In the genomic region with DNA sequence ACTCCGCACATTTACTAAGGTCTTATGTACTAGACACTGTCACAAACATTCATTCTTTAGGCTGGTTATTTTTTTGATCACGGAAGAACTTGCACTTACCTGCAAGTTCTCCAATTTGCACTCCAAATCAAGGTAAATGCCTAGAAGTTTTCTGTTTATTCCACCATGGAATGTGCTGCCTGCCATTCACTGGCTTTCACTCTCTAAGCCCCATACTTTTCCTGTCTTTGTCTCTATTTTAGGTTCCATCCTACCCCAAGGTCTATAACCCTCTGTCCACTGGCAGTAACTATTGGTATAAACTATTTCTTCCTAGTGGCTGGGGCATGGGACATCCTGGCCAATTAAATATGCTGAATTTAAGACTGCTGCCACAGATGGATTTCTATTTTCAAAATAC, we compare ENCODE assay signal across 19 cellular contexts. TPM values are rescaled to one million over a fixed set of nuclear protein-coding genes. Genes with fewer than 3 reads are reported as not detected.
DNase-seq lines count a peak whose midpoint lies in the region; ATAC-seq and TF ChIP-seq lines count a peak whose summit lies in the region.
"Had no signal": no experiment of that assay in that cellular context is flagged by ENCODE, and none has a peak within 500 bp of the region (broad histone marks: within the 10 kb centered on the region; RNA-seq: fewer than 3 reads in every experiment).

No MANE protein-coding gene starts in this region.

- H3K27ac ChIP-seq in RWPE2 (ENCODE audit: poor library complexity, severe bottlenecking) (peak overlapping the region; percentile 89), spleen (peak overlapping the region in 5 of 8 donors; percentile 10 to 91 (median 88))
- H3K27ac ChIP-seq: heart left ventricle, RWPE1 had no signal

- no peaks in the 10 kb centered on the region for H3K27me3 Mint-ChIP-seq in activated T-cell treated with anti-CD3 and anti-CD28 coated beads, Interleukin-2, amount 50 U/mL, for 24 hours
- H3K27me3 Mint-ChIP-seq in chondrocyte (ENCODE audit: low read depth), result no peaks in the 10 kb centered on the region
- H3K27me3 Mint-ChIP-seq: central memory CD8-positive, alpha-beta T cell had no signal

- peaks cover 82% of the 10 kb centered on the region for H3K36me3 Mint-ChIP-seq in activated T-cell treated with anti-CD3 and anti-CD28 coated beads, Interleukin-2, amount 50 U/mL, for 24 hours (ENCODE audit: low read depth)
- H3K36me3 Mint-ChIP-seq in chondrocyte (ENCODE audit: low read depth), result peaks cover 1% of the 10 kb centered on the region

- TF ChIP-seq CTCF in RWPE2 (IDR thresholded peaks at IDR 0.05; ENCODE audit: poor library complexity, severe bottlenecking) (no peak), chondrocyte (IDR thresholded peaks at IDR 0.05) (no peak), spleen (IDR thresholded peaks at IDR 0.05 in 8 of 11, conservative IDR thresholded peaks at IDR 0.05 in 3 of 11) (no peak)

- no peaks in the 10 kb centered on the region for H3K27me3 ChIP-seq in RWPE2 (ENCODE audit: insufficient read depth, poor library complexity, severe bottlenecking)
- no peaks in the 10 kb centered on the region for H3K27me3 ChIP-seq in spleen (replicated peaks in 1 of 7)
- H3K27me3 ChIP-seq: heart left ventricle had no signal

- 93 to 97% (median 96%) methylated on average over 2 of the region's 2 CpGs for WGBS in spleen, 5 donors

- peaks cover 75% of the 10 kb centered on the region for H3K4me1 Mint-ChIP-seq in activated T-cell treated with anti-CD3 and anti-CD28 coated beads, Interleukin-2, amount 50 U/mL, for 24 hours (ENCODE audit: low read depth)
- peaks cover 47% of the 10 kb centered on the region for H3K4me1 Mint-ChIP-seq in chondrocyte (ENCODE audit: low read depth)

- H3K36me3 ChIP-seq in RWPE2 (ENCODE audit: low read depth) (peaks cover 60% of the 10 kb centered on the region), spleen (peaks cover 0 to 75% (median 9%) of the 10 kb centered on the region in 6 donors)

- H3K4me3 ChIP-seq in RWPE2 (ENCODE audit: severe bottlenecking), result no peak overlapping the region
- H3K4me3 ChIP-seq in spleen, result no peak overlapping the region
- H3K4me3 ChIP-seq: heart left ventricle, lung had no signal

- no peak for DNase-seq in activated T-cell treated with anti-CD3 and anti-CD28 coated beads, Interleukin-2, amount 50 U/mL, for 24 hours
- DNase-seq in activated T-cell treated with anti-CD3 and anti-CD28 coated beads, Interleukin-2, amount 50 U/mL, for 48 hours, result no peak
- DNase-seq in RWPE2 (ENCODE audit: low spot score) (no peak), chondrocyte (ENCODE audit: low spot score) (no peak), spleen (no peak), pons (ENCODE audit: low spot score) (no peak), DMS53 treated with DMSO at 0.1 percent for 48 hours (lab: John Stamatoyannopoulos, UW; ENCODE audit: unreplicated experiment) (no peak), DMS153 (lab: John Stamatoyannopoulos, UW) (no peak)
- DNase-seq: anterior cingulate cortex; effector CD8-positive, alpha-beta T cell; HCEC 1CT; heart left ventricle; KBM-7; NCI-H1092; NK-92 treated with Interleukin-12 subunit alpha and Interleukin-12 subunit beta, amount 100 ng/mL, for 24 hours had no signal

- peak overlapping the region; percentile 97 for H3K27ac Mint-ChIP-seq in activated T-cell treated with anti-CD3 and anti-CD28 coated beads, Interleukin-2, amount 50 U/mL, for 24 hours
- peak overlapping the region; percentile 60 for H3K27ac Mint-ChIP-seq in chondrocyte (ENCODE audit: unreplicated experiment)

- H3K9me3 Mint-ChIP-seq in activated T-cell treated with anti-CD3 and anti-CD28 coated beads, Interleukin-2, amount 50 U/mL, for 24 hours, result no peaks in the 10 kb centered on the region
- no peaks in the 10 kb centered on the region for H3K9me3 Mint-ChIP-seq in chondrocyte (ENCODE audit: low read depth)
- H3K9me3 Mint-ChIP-seq: central memory CD8-positive, alpha-beta T cell; neural crest cell had no signal

- H3K9me3 ChIP-seq in RWPE2 (ENCODE audit: severe bottlenecking) (no peaks in the 10 kb centered on the region), spleen (no peaks in the 10 kb centered on the region)
- H3K9me3 ChIP-seq: heart left ventricle had no signal

- intact Hi-C loops in spleen (cut with DNase I; ENCODE audit: low total_unique reads), result no loop called here

- H3K4me1 ChIP-seq in RWPE2 (ENCODE audit: insufficient read depth, poor library complexity, severe bottlenecking) (peaks cover 46% of the 10 kb centered on the region), spleen (peaks cover 27 to 98% (median 67%) of the 10 kb centered on the region in 6 donors)

- no peak for TF ChIP-seq POLR2A in spleen (IDR thresholded peaks at IDR 0.05)

- no peak for ATAC-seq in RWPE2 (ENCODE audit: low read depth)
- ATAC-seq: heart left ventricle had no signal

- H3K4me3 Mint-ChIP-seq in activated T-cell treated with anti-CD3 and anti-CD28 coated beads, Interleukin-2, amount 50 U/mL, for 24 hours, result no peak overlapping the region
- no peak overlapping the region for H3K4me3 Mint-ChIP-seq in chondrocyte (ENCODE audit: unreplicated experiment)
- H3K4me3 Mint-ChIP-seq: central memory CD8-positive, alpha-beta T cell; neural crest cell had no signal

RNA-seq across cellular contexts. Expression of gene XPO6, which starts 15.9 kb away (rescaled TPM):
- total RNA-seq in chondrocyte, result 124 to 133 TPM (median 128 TPM) in 3 replicates
- 100 to 1,000 TPM; 259 to 517 (median 343) TPM for total RNA-seq in spleen
- polyA plus RNA-seq in spleen, result 100 to 1,000 TPM in 2 of 3 donors, 10 to 100 TPM in 1; 96.9 to 150 (median 132) TPM
